Comparison of ENCODE assay signal across 38 cellular contexts in genomic region chr7:45151967-45152366, GRCh38. TPM values are rescaled to one million over a fixed set of nuclear protein-coding genes. Genes with fewer than 3 reads are reported as not detected.
"Had no signal": no experiment of that assay in that cellular context is flagged by ENCODE, and none has a peak within 500 bp of the region (broad histone marks: within the 10 kb centered on the region; RNA-seq: fewer than 3 reads in every experiment).

No MANE protein-coding gene starts in this region.

- H3K36me3 Mint-ChIP-seq: activated naive CD4-positive, alpha-beta T cell treated with anti-CD3 and anti-CD28 coated beads, Interleukin-2, amount 50 U/mL, for 24 hours; activated naive CD8-positive, alpha-beta T cell treated with anti-CD3 and anti-CD28 coated beads, Interleukin-2, amount 10 ng/mL, durations not matched to agents 7 days and 5 days; WTC11 had no signal

- DNase-seq: activated CD4-positive, alpha-beta T cell treated with anti-CD3 and anti-CD28 coated beads for 36 hours; activated CD4-positive, alpha-beta T cell treated with anti-CD3 and anti-CD28 coated beads, Interleukin-2, amount 10 ng/mL, durations not matched to agents 7 days and 5 days; activated CD4-positive, alpha-beta T cell treated with anti-CD3 and anti-CD28 coated beads, Interleukin-2, amount 50 U/mL, for 48 hours; activated CD8-positive, alpha-beta T cell treated with anti-CD3 and anti-CD28 coated beads, Interleukin-2, amount 10 ng/mL, durations not matched to agents 7 days and 5 days; activated gamma-delta T cell; activated naive CD4-positive, alpha-beta T cell treated with Interleukin-2 at 50 U/mL for 16 hours; activated naive CD8-positive, alpha-beta T cell treated with anti-CD3 and anti-CD28 coated beads, Interleukin-2, amount 10 ng/mL, durations not matched to agents 7 days and 5 days; activated T-cell treated with anti-CD3 and anti-CD28 coated beads, Interleukin-2, amount 50 U/mL, for 24 hours; amygdala; body of pancreas; caudate nucleus; Karpas-422; KBM-7; NCI-H1105; NCI-H1417 treated with DMSO at 0.1 percent for 48 hours; NCI-H1694; NCI-H1930; NCI-H2081 treated with DMSO at 0.1 percent for 48 hours; NCI-H226; NCI-H446 treated with DMSO at 0.1 percent for 48 hours; NCI-H524; NCI-H69; NK-92 treated with Interleukin-12 subunit alpha and Interleukin-12 subunit beta, amount 100 ng/mL, for 24 hours; PC-3; Peyer's patch; RPMI8226; SHP77 treated with DMSO at 0.1 percent for 48 hours; SK-N-SH had no signal

- H3K9me3 ChIP-seq: body of pancreas, breast epithelium, Peyer's patch, SJSA1, SK-N-SH had no signal

- H3K9me3 Mint-ChIP-seq: activated CD4-positive, alpha-beta T cell treated with anti-CD3 and anti-CD28 coated beads, Interleukin-2, amount 10 ng/mL, durations not matched to agents 7 days and 5 days; activated naive CD4-positive, alpha-beta T cell treated with anti-CD3 and anti-CD28 coated beads, Interleukin-2, amount 50 U/mL, for 24 hours; activated naive CD8-positive, alpha-beta T cell treated with anti-CD3 and anti-CD28 coated beads, Interleukin-2, amount 10 ng/mL, durations not matched to agents 7 days and 5 days; activated T-cell treated with anti-CD3 and anti-CD28 coated beads, Interleukin-2, amount 50 U/mL, for 24 hours; activated T-helper 2 cell treated with anti-CD3 and anti-CD28 coated beads, Interferon-gamma antibody, Interleukin-2, Interleukin-4, amounts not matched to agents 10 μg/mL and 5 μg/mL and 100 μg/mL, durations not matched to agents 14 hours and 24 hours and 36 hours; T-helper 1 cell treated with Interleukin-12 subunit alpha and Interleukin-12 subunit beta and Interleukin-4 antibody, amounts not matched to agents 30 μg/mL and 1 μg/mL, for 36 hours; T-helper 2 cell treated with Interferon-gamma antibody and Interleukin-4, amounts not matched to agents 5 μg/mL and 100 μg/mL, for 36 hours; WTC11 had no signal

- H3K27ac ChIP-seq: body of pancreas, breast epithelium, Peyer's patch, SJSA1 had no signal

- H3K4me1 ChIP-seq: body of pancreas, breast epithelium, Peyer's patch, SJSA1 had no signal

- H3K4me3 ChIP-seq: body of pancreas, breast epithelium, Peyer's patch, SJSA1 had no signal

- H3K27me3 ChIP-seq: body of pancreas, breast epithelium, Peyer's patch had no signal

- H3K4me1 Mint-ChIP-seq: activated CD4-positive, alpha-beta T cell treated with anti-CD3 and anti-CD28 coated beads for 36 hours had no signal

- H3K9ac ChIP-seq: SK-N-SH had no signal

- H3K4me2 ChIP-seq: SK-N-SH had no signal

- H3K27ac Mint-ChIP-seq: activated CD4-positive, alpha-beta T cell treated with anti-CD3 and anti-CD28 coated beads for 36 hours; activated CD4-positive, alpha-beta T cell treated with anti-CD3 and anti-CD28 coated beads, Interleukin-2, amount 10 ng/mL, durations not matched to agents 7 days and 5 days; activated CD8-positive, alpha-beta T cell treated with anti-CD3 and anti-CD28 coated beads, Interleukin-2, amount 10 ng/mL, durations not matched to agents 7 days and 5 days; activated naive CD4-positive, alpha-beta T cell treated with anti-CD3 and anti-CD28 coated beads, Interleukin-2, amount 50 U/mL, for 24 hours; activated naive CD8-positive, alpha-beta T cell treated with anti-CD3 and anti-CD28 coated beads, Interleukin-2, amount 10 ng/mL, durations not matched to agents 7 days and 5 days; activated T-cell treated with anti-CD3 and anti-CD28 coated beads, Interleukin-2, amount 50 U/mL, for 24 hours; activated T-helper 2 cell treated with anti-CD3 and anti-CD28 coated beads, Interferon-gamma antibody, Interleukin-2, Interleukin-4, amounts not matched to agents 10 μg/mL and 5 μg/mL and 100 μg/mL, durations not matched to agents 14 hours and 24 hours and 36 hours; T-helper 1 cell treated with Interleukin-12 subunit alpha and Interleukin-12 subunit beta and Interleukin-4 antibody, amounts not matched to agents 30 μg/mL and 1 μg/mL, for 36 hours; T-helper 2 cell treated with Interferon-gamma antibody and Interleukin-4, amounts not matched to agents 5 μg/mL and 100 μg/mL, for 36 hours; WTC11 had no signal

- H3K36me3 ChIP-seq: breast epithelium, Peyer's patch, SJSA1 had no signal

- H3K4me3 Mint-ChIP-seq: activated CD4-positive, alpha-beta T cell treated with anti-CD3 and anti-CD28 coated beads for 36 hours; activated CD4-positive, alpha-beta T cell treated with anti-CD3 and anti-CD28 coated beads, Interleukin-2, amount 10 ng/mL, durations not matched to agents 7 days and 5 days; activated CD8-positive, alpha-beta T cell treated with anti-CD3 and anti-CD28 coated beads, Interleukin-2, amount 10 ng/mL, durations not matched to agents 7 days and 5 days; activated naive CD4-positive, alpha-beta T cell treated with anti-CD3 and anti-CD28 coated beads, Interleukin-2, amount 50 U/mL, for 24 hours; activated naive CD8-positive, alpha-beta T cell treated with anti-CD3 and anti-CD28 coated beads, Interleukin-2, amount 10 ng/mL, durations not matched to agents 7 days and 5 days; activated T-cell treated with anti-CD3 and anti-CD28 coated beads, Interleukin-2, amount 50 U/mL, for 24 hours; T-helper 1 cell treated with Interleukin-12 subunit alpha and Interleukin-12 subunit beta and Interleukin-4 antibody, amounts not matched to agents 30 μg/mL and 1 μg/mL, for 36 hours; T-helper 2 cell treated with Interferon-gamma antibody and Interleukin-4, amounts not matched to agents 5 μg/mL and 100 μg/mL, for 36 hours; WTC11 had no signal

- ATAC-seq: activated CD4-positive, alpha-beta T cell treated with anti-CD3 and anti-CD28 coated beads for 36 hours; activated CD4-positive, CD25-positive, alpha-beta regulatory T cell treated with anti-CD3 and anti-CD28 coated beads, Interleukin-2, amount 50 U/mL, for 24 hours; activated CD8-positive, alpha-beta T cell treated with anti-CD3 and anti-CD28 coated beads, Interleukin-2, amount 10 ng/mL, durations not matched to agents 7 days and 5 days; body of pancreas; PC-3; WTC11 had no signal

RNA-seq across cellular contexts. Expression of gene RAMP3, which starts 5.6 kb away (rescaled TPM):
- total RNA-seq: activated CD4-positive, alpha-beta T cell treated with anti-CD3 and anti-CD28 coated beads for 36 hours; activated CD4-positive, alpha-beta T cell treated with anti-CD3 and anti-CD28 coated beads, Interleukin-2, amount 10 ng/mL, durations not matched to agents 7 days and 5 days; activated CD8-positive, alpha-beta T cell treated with anti-CD3 and anti-CD28 coated beads, Interleukin-2, amount 10 ng/mL, durations not matched to agents 7 days and 5 days; activated naive CD8-positive, alpha-beta T cell treated with anti-CD3 and anti-CD28 coated beads, Interleukin-2, amount 10 ng/mL, durations not matched to agents 7 days and 5 days; astrocyte; MCF 10A; PC-3; SJSA1 had no signal
